ENCODE assay signal across 1 cellular context in the genomic region with DNA sequence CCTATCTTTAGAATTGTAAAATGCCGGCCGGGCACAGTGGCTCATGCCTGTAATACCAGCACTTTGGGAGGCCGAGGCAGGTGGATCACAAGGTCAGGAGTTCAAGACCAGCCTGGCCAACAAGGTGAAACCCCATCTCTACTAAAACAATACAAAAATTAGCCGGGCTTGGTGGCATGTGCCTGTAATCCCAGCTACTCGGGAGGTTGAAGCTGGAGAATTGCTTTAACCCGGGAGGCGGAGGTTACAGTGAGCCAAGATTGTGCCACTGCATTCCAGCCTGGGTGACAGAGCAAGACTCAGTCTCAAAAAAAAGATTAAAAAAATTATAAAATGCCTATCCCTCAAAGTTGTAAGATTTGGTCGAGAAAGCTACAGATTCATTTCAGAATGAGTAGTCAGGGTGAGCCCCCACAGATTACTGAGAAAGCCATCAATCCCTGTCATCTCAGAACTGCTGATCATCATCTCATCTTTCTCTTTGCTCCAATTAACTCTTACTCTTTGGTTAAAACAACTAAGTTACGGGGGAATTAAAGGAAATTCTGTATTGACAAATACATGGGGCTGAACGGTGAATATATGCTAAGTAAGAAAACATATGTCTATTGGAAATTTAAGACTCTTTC.
TF ChIP-seq lines count a peak whose summit lies in the region.

No MANE protein-coding gene starts in this region.

TF ChIP-seq in GM12878, 131 proteins besides CTCF, POLR2A, EP300 and RAD21:
- 0 out of 2 replicates have a peak, but pooled peaks have one; percentile 11 for TF ChIP-seq RAD51 (IDR thresholded peaks at IDR 0.05)
- TF ChIP-seq BCL11A (IDR thresholded peaks at IDR 0.05; ENCODE audit: low read depth, low read length), result peak; percentile 88
- TF ChIP-seq NR2F1 (conservative IDR thresholded peaks at IDR 0.05), result 0 out of 2 replicates have a peak, but pooled peaks have one; percentile 23
- peak; percentile 35; the same call in 1 of the 2 replicates for TF ChIP-seq CREB1 (IDR thresholded peaks at IDR 0.05; ENCODE audit: low read depth)
- peak; percentile 42; the same call in 1 of the 2 replicates for TF ChIP-seq ATF7 (IDR thresholded peaks at IDR 0.05; ENCODE audit: low read depth)
- TF ChIP-seq, protein P1, sequence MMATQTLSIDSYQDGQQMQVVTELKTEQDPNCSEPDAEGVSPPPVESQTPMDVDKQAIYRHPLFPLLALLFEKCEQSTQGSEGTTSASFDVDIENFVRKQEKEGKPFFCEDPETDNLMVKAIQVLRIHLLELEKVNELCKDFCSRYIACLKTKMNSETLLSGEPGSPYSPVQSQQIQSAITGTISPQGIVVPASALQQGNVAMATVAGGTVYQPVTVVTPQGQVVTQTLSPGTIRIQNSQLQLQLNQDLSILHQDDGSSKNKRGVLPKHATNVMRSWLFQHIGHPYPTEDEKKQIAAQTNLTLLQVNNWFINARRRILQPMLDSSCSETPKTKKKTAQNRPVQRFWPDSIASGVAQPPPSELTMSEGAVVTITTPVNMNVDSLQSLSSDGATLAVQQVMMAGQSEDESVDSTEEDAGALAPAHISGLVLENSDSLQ (IDR thresholded peaks at IDR 0.05), result peak; percentile 94
- TF ChIP-seq RUNX3 (IDR thresholded peaks at IDR 0.05; ENCODE audit: low read length), result peak; percentile 75
- 0 out of 2 replicates have a peak, but pooled peaks have one; percentile 12 for TF ChIP-seq GABPA (IDR thresholded peaks at IDR 0.05; ENCODE audit: low read depth)
- TF ChIP-seq, protein P2, sequence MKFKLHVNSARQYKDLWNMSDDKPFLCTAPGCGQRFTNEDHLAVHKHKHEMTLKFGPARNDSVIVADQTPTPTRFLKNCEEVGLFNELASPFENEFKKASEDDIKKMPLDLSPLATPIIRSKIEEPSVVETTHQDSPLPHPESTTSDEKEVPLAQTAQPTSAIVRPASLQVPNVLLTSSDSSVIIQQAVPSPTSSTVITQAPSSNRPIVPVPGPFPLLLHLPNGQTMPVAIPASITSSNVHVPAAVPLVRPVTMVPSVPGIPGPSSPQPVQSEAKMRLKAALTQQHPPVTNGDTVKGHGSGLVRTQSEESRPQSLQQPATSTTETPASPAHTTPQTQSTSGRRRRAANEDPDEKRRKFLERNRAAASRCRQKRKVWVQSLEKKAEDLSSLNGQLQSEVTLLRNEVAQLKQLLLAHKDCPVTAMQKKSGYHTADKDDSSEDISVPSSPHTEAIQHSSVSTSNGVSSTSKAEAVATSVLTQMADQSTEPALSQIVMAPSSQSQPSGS (IDR thresholded peaks at IDR 0.05; ENCODE audit: low read length), result peak; percentile 79; the same call in 1 of the 2 replicates
- TF ChIP-seq, protein P3, sequence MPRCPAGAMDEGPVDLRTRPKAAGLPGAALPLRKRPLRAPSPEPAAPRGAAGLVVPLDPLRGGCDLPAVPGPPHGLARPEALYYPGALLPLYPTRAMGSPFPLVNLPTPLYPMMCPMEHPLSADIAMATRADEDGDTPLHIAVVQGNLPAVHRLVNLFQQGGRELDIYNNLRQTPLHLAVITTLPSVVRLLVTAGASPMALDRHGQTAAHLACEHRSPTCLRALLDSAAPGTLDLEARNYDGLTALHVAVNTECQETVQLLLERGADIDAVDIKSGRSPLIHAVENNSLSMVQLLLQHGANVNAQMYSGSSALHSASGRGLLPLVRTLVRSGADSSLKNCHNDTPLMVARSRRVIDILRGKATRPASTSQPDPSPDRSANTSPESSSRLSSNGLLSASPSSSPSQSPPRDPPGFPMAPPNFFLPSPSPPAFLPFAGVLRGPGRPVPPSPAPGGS (IDR thresholded peaks at IDR 0.05; ENCODE audit: borderline replicate concordance, insufficient read depth, low read depth, low read length, poor library complexity, severe bottlenecking), result peak; percentile 63
- TF ChIP-seq NFIC (IDR thresholded peaks at IDR 0.05; ENCODE audit: low read depth, low read length), result 0 out of 2 replicates have a peak, but pooled peaks have one; percentile 50
- peak; percentile 62; the same call in 1 of the 2 replicates for TF ChIP-seq IRF4 (IDR thresholded peaks at IDR 0.05; ENCODE audit: low read depth, low read length)
- peak; percentile 62; the same call in 1 of the 2 replicates for TF ChIP-seq CREM (IDR thresholded peaks at IDR 0.05; ENCODE audit: low read depth)
- TF ChIP-seq JUNB (IDR thresholded peaks at IDR 0.05), result peak; percentile 92
- TF ChIP-seq MTA2 (IDR thresholded peaks at IDR 0.05; ENCODE audit: low read depth), result peak; percentile 36; the same call in 1 of the 2 replicates
- TF ChIP-seq MEF2A (IDR thresholded peaks at IDR 0.05; ENCODE audit: insufficient read depth, low read depth, low read length), result 0 out of 2 replicates have a peak, but pooled peaks have one; percentile 19
- TF ChIP-seq, protein P4, sequence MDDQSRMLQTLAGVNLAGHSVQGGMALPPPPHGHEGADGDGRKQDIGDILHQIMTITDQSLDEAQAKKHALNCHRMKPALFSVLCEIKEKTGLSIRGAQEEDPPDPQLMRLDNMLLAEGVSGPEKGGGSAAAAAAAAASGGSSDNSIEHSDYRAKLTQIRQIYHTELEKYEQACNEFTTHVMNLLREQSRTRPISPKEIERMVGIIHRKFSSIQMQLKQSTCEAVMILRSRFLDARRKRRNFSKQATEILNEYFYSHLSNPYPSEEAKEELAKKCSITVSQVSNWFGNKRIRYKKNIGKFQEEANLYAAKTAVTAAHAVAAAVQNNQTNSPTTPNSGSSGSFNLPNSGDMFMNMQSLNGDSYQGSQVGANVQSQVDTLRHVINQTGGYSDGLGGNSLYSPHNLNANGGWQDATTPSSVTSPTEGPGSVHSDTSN (IDR thresholded peaks at IDR 0.05; ENCODE audit: insufficient replicate concordance, low read depth, low read length), result peak; percentile 90
- peak; percentile 13 for TF ChIP-seq SP1 (IDR thresholded peaks at IDR 0.05; ENCODE audit: low read depth, low read length)
TF ChIP-seq in GM12878: peak in this region for 18; not testable (repeated sequence) for 113.
